ENCODE assay signal across 8 cellular contexts in the genomic region with DNA sequence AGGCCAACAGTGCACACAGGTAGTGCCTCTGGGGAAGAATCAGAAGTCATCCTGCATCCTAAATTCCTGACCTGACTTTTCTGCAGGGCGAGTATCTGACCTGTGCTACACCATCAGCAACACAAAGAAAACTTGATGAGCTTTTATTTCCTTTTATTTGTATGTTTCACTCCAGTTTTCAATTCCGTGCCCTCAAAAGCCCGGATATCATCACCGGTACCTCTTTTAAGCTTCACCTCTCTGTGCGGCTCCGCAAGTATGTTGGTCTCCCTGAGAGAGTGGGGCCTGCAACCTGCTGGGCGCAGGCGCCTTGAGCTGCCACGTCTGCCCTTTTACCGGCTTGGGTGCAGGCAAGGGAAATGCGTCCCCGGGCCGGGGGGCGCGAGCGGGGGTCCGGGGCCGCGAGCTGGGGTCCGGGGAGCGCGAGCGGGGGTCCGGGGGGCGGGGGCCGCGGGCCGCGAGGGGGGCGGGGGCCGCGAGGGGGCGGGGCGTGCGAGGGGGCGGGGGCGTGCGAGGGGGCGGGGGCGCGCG. TPM values are rescaled to one million over a fixed set of nuclear protein-coding genes. Genes with fewer than 3 reads are reported as not detected.
DNase-seq lines count a peak whose midpoint lies in the region; ATAC-seq and TF ChIP-seq lines count a peak whose summit lies in the region.

No MANE protein-coding gene starts in this region.

- H3K27me3 Mint-ChIP-seq in central memory CD8-positive, alpha-beta T cell: peaks cover 10% of the 10 kb centered on the region

- H3K27ac Mint-ChIP-seq in central memory CD8-positive, alpha-beta T cell (ENCODE audit: low read depth): peak overlapping the region; percentile 72
- H3K27ac Mint-ChIP-seq in stimulated activated effector memory CD8-positive, alpha-beta T cell treated with anti-CD3 and anti-CD28 coated beads, Interleukin-12 subunit alpha, Interleukin-12 subunit beta, amount 100 ng/mL, for 72 hours: peak overlapping the region; percentile 88

- in situ Hi-C loops in GM13977 (cut with MboI; ENCODE audit: low pct_unique_long_range_greater_than_20kb, low sequenced_read_pairs, unreplicated experiment): no loop called here

- H3K9me3 Mint-ChIP-seq in central memory CD8-positive, alpha-beta T cell: peaks cover 11% of the 10 kb centered on the region
- peaks cover 8% of the 10 kb centered on the region for H3K9me3 Mint-ChIP-seq in stimulated activated effector memory CD8-positive, alpha-beta T cell treated with anti-CD3 and anti-CD28 coated beads, Interleukin-12 subunit alpha, Interleukin-12 subunit beta, amount 100 ng/mL, for 72 hours

- TF ChIP-seq CTCF in GM13977 (IDR thresholded peaks at IDR 0.05; ENCODE audit: extremely low read depth, insufficient read depth, missing control alignments) (no peak), kidney epithelial cell (IDR thresholded peaks at IDR 0.05; ENCODE audit: insufficient read depth, low read length, poor library complexity, severe bottlenecking) (no peak)

- ATAC-seq in central memory CD8-positive, alpha-beta T cell (replicated peaks; ENCODE audit: extremely low read depth, poor library complexity, severe bottlenecking): peak; percentile 65
- ATAC-seq in stimulated activated effector memory CD8-positive, alpha-beta T cell treated with anti-CD3 and anti-CD28 coated beads, Interleukin-12 subunit alpha, Interleukin-12 subunit beta, amount 100 ng/mL, for 72 hours: peak; percentile 86
- ATAC-seq in GM21515 (IDR thresholded peaks at IDR 0.05; ENCODE audit: unreplicated experiment) (no peak), HG02973 (IDR thresholded peaks at IDR 0.05; ENCODE audit: unreplicated experiment) (no peak)

- DNase-seq in GM13977 (ENCODE audit: low spot score) (peak; percentile 75), T-helper 1 cell (peak in 4 of 5 donors; percentile 15 to 46 (median 37)), kidney epithelial cell (ENCODE audit: low read depth) (no peak), H4 (ENCODE audit: low spot score) (no peak)
- peak; percentile 25 to 26 for DNase-seq in central memory CD8-positive, alpha-beta T cell (ENCODE audit: low spot score in 2 of 2)
- DNase-seq in stimulated activated effector memory CD8-positive, alpha-beta T cell treated with anti-CD3 and anti-CD28 coated beads, Interleukin-12 subunit alpha, Interleukin-12 subunit beta, amount 100 ng/mL, for 72 hours (ENCODE audit: low spot score in 2 of 2): peak; percentile 14 to 57

- H3K27me3 ChIP-seq in kidney epithelial cell (ENCODE audit: control insufficient read depth, insufficient read depth, low read length): no peaks in the 10 kb centered on the region

- peaks cover 7% of the 10 kb centered on the region for H3K4me1 Mint-ChIP-seq in central memory CD8-positive, alpha-beta T cell
- H3K4me1 Mint-ChIP-seq in stimulated activated effector memory CD8-positive, alpha-beta T cell treated with anti-CD3 and anti-CD28 coated beads, Interleukin-12 subunit alpha, Interleukin-12 subunit beta, amount 100 ng/mL, for 72 hours: peaks cover 7% of the 10 kb centered on the region

- H3K4me3 Mint-ChIP-seq in central memory CD8-positive, alpha-beta T cell: peak overlapping the region; percentile 77
- H3K4me3 Mint-ChIP-seq in stimulated activated effector memory CD8-positive, alpha-beta T cell treated with anti-CD3 and anti-CD28 coated beads, Interleukin-12 subunit alpha, Interleukin-12 subunit beta, amount 100 ng/mL, for 72 hours: peak overlapping the region; percentile 72

- H3K36me3 ChIP-seq in kidney epithelial cell (ENCODE audit: control insufficient read depth, insufficient read depth, low read length): no peaks in the 10 kb centered on the region

- peaks cover 10% of the 10 kb centered on the region for H3K36me3 Mint-ChIP-seq in central memory CD8-positive, alpha-beta T cell (ENCODE audit: insufficient read depth)
- peaks cover 16% of the 10 kb centered on the region for H3K36me3 Mint-ChIP-seq in stimulated activated effector memory CD8-positive, alpha-beta T cell treated with anti-CD3 and anti-CD28 coated beads, Interleukin-12 subunit alpha, Interleukin-12 subunit beta, amount 100 ng/mL, for 72 hours

- peak overlapping the region; percentile 31 for H3K4me3 ChIP-seq in kidney epithelial cell (ENCODE audit: low read depth, low read length)

RNA-seq across cellular contexts. Expression of gene DUXA, which starts 4.3 kb away (rescaled TPM):
- not detected in 2 replicates for total RNA-seq in kidney epithelial cell
- 0.08 TPM in 1 of 2 replicates, not detected in the other for total RNA-seq in H4 (2014; rRNA removed; shearing (Covaris generic))

RNA-seq across cellular contexts. Expression of gene ZNF264, which starts 19.7 kb away (rescaled TPM):
- 44.3 and 59.1 TPM in 2 replicates for total RNA-seq in kidney epithelial cell
- total RNA-seq in H4 (2014; rRNA removed; shearing (Covaris generic)): 9.6 and 11.9 TPM in 2 replicates

RNA-seq across cellular contexts. Expression of gene ZIM3, which starts 26.6 kb away (rescaled TPM):
- not detected in 2 replicates for total RNA-seq in kidney epithelial cell
- not detected in 2 replicates for total RNA-seq in H4 (2014; rRNA removed; shearing (Covaris generic))

RNA-seq across cellular contexts. Expression of gene USP29, which starts 51.8 kb away (rescaled TPM):
- not detected in 2 replicates for total RNA-seq in kidney epithelial cell
- total RNA-seq in H4 (2014; rRNA removed; shearing (Covaris generic)): not detected in 2 replicates

RNA-seq across cellular contexts. Expression of gene AURKC, which starts 59.2 kb away (rescaled TPM):
- 1.0 and 4.4 TPM in 2 replicates for total RNA-seq in kidney epithelial cell
- total RNA-seq in H4 (2014; rRNA removed; shearing (Covaris generic)): 1.2 and 1.3 TPM in 2 replicates

Comparison
In these comparisons a context has a peak if more than half of its experiments do, and no peak if none do; other contexts are left out.
1. DNase-seq: peak in GM13977 (single experiment), T-helper 1 cell (4 of 5), central memory CD8-positive, alpha-beta T cell (2 of 2) and stimulated activated effector memory CD8-positive, alpha-beta T cell treated with anti-CD3 and anti-CD28 coated beads, Interleukin-12 subunit alpha, Interleukin-12 subunit beta, amount 100 ng/mL, for 72 hours (2 of 2); none in kidney epithelial cell (single experiment) and H4 (single experiment).
2. ATAC-seq: peak in central memory CD8-positive, alpha-beta T cell (single experiment) and stimulated activated effector memory CD8-positive, alpha-beta T cell treated with anti-CD3 and anti-CD28 coated beads, Interleukin-12 subunit alpha, Interleukin-12 subunit beta, amount 100 ng/mL, for 72 hours (single experiment); none in GM21515 (single experiment) and HG02973 (single experiment).